2 cellular contexts compared by ENCODE assay signal in the genomic region with DNA sequence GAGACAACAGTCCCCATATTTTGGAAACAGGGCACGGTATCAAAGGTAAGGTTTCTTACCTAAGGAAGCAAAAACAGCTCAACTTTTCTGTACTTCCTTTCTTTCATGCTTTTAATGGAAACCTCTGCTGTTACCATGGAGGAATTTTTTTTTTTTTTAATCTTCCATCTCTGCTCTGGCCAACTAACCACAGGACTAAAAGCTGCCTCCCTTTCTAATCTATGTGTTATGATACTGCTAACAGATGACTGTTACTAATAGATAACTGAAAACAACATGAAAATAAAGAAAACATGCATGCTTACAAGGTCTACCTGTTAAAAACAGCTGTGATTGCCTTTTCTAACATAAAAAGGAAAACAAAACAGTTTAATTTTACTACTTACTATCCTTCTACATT.
TF ChIP-seq lines count a peak whose summit lies in the region.

No MANE protein-coding gene starts in this region.

TF ChIP-seq in SK-N-SH treated with all-trans-retinoic acid at 6 μM for 48 hours, 23 proteins besides CTCF, POLR2A, EP300 and RAD21 (continued from another document):
- no peak for TF ChIP-seq TSHZ2 (CRISPR knock-in tag; IDR thresholded peaks at IDR 0.05)
- TF ChIP-seq ZFP30 (CRISPR knock-in tag; IDR thresholded peaks at IDR 0.05) = no peak
- no peak for TF ChIP-seq ISL1 (CRISPR knock-in tag; IDR thresholded peaks at IDR 0.05)
- no peak for TF ChIP-seq ZNF565 (CRISPR knock-in tag; conservative IDR thresholded peaks at IDR 0.05; ENCODE audit: low read depth)
- TF ChIP-seq CSDC2 (CRISPR knock-in tag; IDR thresholded peaks at IDR 0.05) = no peak

TF ChIP-seq in K562, 482 proteins besides CTCF, POLR2A, EP300 and RAD21 (continued from another document and continues in another):
- peak; percentile 53 for TF ChIP-seq CCNT2 (IDR thresholded peaks at IDR 0.05; ENCODE audit: borderline replicate concordance, extremely low read depth, insufficient read length, low read depth, low read length)
- TF ChIP-seq RBM14 (IDR thresholded peaks at IDR 0.05; ENCODE audit: borderline replicate concordance, insufficient read depth, low read depth, low read length) = no peak
- TF ChIP-seq, protein P1, sequence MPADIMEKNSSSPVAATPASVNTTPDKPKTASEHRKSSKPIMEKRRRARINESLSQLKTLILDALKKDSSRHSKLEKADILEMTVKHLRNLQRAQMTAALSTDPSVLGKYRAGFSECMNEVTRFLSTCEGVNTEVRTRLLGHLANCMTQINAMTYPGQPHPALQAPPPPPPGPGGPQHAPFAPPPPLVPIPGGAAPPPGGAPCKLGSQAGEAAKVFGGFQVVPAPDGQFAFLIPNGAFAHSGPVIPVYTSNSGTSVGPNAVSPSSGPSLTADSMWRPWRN (IDR thresholded peaks at IDR 0.05; ENCODE audit: low read depth) = peak; percentile 45; the same call in 1 of the 2 replicates
- TF ChIP-seq ZBTB8A (IDR thresholded peaks at IDR 0.05; ENCODE audit: partially characterized antibody) = no peak
- peak; percentile 86 for TF ChIP-seq ZNF766 (CRISPR knock-in tag; conservative IDR thresholded peaks at IDR 0.05)
- TF ChIP-seq ARID3B (CRISPR knock-in tag; IDR thresholded peaks at IDR 0.05; ENCODE audit: borderline replicate concordance) = no peak
- TF ChIP-seq RBFOX2 (IDR thresholded peaks at IDR 0.05; ENCODE audit: low read depth, low read length) = no peak
- TF ChIP-seq CBFA2T2 (conservative IDR thresholded peaks at IDR 0.05) = peak; percentile 74
- 0 out of 2 replicates have a peak, but pooled peaks have one; percentile 11 for TF ChIP-seq ATF7 (IDR thresholded peaks at IDR 0.05)
- TF ChIP-seq TEAD4 (IDR thresholded peaks at IDR 0.05; ENCODE audit: low read length) = peak; percentile 92
- no peak for TF ChIP-seq TEAD4 (CRISPR knock-in tag; IDR thresholded peaks at IDR 0.05; ENCODE audit: borderline replicate concordance)
- TF ChIP-seq IRF9 (tag; IDR thresholded peaks at IDR 0.05) = no peak
- TF ChIP-seq ZNF253 (CRISPR knock-in tag; conservative IDR thresholded peaks at IDR 0.05) = no peak
- peak; percentile 88 for TF ChIP-seq CBFA2T3 (IDR thresholded peaks at IDR 0.05)
- no peak for TF ChIP-seq ZBTB5 (IDR thresholded peaks at IDR 0.05)
- no peak for TF ChIP-seq ARID3A (IDR thresholded peaks at IDR 0.05; ENCODE audit: borderline replicate concordance, low read depth, low read length)
- peak; percentile 48; the same call in 1 of the 2 replicates for TF ChIP-seq STAT5A (IDR thresholded peaks at IDR 0.05; ENCODE audit: borderline replicate concordance, low read length)
- TF ChIP-seq, protein P2, sequence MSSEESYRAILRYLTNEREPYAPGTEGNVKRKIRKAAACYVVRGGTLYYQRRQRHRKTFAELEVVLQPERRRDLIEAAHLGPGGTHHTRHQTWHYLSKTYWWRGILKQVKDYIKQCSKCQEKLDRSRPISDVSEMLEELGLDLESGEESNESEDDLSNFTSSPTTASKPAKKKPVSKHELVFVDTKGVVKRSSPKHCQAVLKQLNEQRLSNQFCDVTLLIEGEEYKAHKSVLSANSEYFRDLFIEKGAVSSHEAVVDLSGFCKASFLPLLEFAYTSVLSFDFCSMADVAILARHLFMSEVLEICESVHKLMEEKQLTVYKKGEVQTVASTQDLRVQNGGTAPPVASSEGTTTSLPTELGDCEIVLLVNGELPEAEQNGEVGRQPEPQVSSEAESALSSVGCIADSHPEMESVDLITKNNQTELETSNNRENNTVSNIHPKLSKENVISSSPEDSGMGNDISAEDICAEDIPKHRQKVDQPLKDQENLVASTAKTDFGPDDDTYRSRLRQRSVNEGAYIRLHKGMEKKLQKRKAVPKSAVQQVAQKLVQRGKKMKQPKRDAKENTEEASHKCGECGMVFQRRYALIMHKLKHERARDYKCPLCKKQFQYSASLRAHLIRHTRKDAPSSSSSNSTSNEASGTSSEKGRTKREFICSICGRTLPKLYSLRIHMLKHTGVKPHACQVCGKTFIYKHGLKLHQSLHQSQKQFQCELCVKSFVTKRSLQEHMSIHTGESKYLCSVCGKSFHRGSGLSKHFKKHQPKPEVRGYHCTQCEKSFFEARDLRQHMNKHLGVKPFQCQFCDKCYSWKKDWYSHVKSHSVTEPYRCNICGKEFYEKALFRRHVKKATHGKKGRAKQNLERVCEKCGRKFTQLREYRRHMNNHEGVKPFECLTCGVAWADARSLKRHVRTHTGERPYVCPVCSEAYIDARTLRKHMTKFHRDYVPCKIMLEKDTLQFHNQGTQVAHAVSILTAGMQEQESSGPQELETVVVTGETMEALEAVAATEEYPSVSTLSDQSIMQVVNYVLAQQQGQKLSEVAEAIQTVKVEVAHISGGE (CRISPR knock-in tag; IDR thresholded peaks at IDR 0.05) = 0 out of 6 replicates have a peak, but pooled peaks of 1 of the 3 experiments have one; percentile 26
- TF ChIP-seq GABPB2 (CRISPR knock-in tag; conservative IDR thresholded peaks at IDR 0.05) = no peak
- no peak for TF ChIP-seq DMBX1 (CRISPR knock-in tag; IDR thresholded peaks at IDR 0.05; ENCODE audit: borderline replicate concordance)
- TF ChIP-seq DACH1 (IDR thresholded peaks at IDR 0.05; ENCODE audit: partially characterized antibody) = peak; percentile 77
- no peak for TF ChIP-seq HOMEZ (CRISPR knock-in tag; IDR thresholded peaks at IDR 0.05)
- TF ChIP-seq, protein P3, sequence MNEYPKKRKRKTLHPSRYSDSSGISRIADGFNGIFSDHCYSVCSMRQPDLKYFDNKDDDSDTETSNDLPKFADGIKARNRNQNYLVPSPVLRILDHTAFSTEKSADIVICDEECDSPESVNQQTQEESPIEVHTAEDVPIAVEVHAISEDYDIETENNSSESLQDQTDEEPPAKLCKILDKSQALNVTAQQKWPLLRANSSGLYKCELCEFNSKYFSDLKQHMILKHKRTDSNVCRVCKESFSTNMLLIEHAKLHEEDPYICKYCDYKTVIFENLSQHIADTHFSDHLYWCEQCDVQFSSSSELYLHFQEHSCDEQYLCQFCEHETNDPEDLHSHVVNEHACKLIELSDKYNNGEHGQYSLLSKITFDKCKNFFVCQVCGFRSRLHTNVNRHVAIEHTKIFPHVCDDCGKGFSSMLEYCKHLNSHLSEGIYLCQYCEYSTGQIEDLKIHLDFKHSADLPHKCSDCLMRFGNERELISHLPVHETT (CRISPR knock-in tag; conservative IDR thresholded peaks at IDR 0.05 in 1 of 2, IDR thresholded peaks at IDR 0.05 in 1 of 2) = peak in 1 of 2 experiments; percentile 58; a peak in 2 of 4 replicates
- no peak for TF ChIP-seq BACH1 (tag; IDR thresholded peaks at IDR 0.05)
- no peak; the same call in 1 of the 2 replicates for TF ChIP-seq NCOA1 (IDR thresholded peaks at IDR 0.05; ENCODE audit: low read depth)
- peak; percentile 76 for TF ChIP-seq PML (IDR thresholded peaks at IDR 0.05; ENCODE audit: low read length)
- 0 out of 2 replicates have a peak, but pooled peaks have one; percentile 61 for TF ChIP-seq PYGO2 (tag; IDR thresholded peaks at IDR 0.05)
- TF ChIP-seq KLF1 (tag; IDR thresholded peaks at IDR 0.05) = no peak
- no peak for TF ChIP-seq STAT5B (CRISPR knock-in tag; IDR thresholded peaks at IDR 0.05)
- no peak for TF ChIP-seq CBX8 (IDR thresholded peaks at IDR 0.05; ENCODE audit: borderline replicate concordance, extremely low read depth, low read depth, low read length, poor library complexity, severe bottlenecking)
- no peak for TF ChIP-seq CCAR2 (IDR thresholded peaks at IDR 0.05; ENCODE audit: low read depth, low read length)
- TF ChIP-seq SIN3B (IDR thresholded peaks at IDR 0.05; ENCODE audit: low read depth) = no peak
- peak; percentile 37; the same call in 1 of the 2 replicates for TF ChIP-seq ESRRA (IDR thresholded peaks at IDR 0.05; ENCODE audit: borderline replicate concordance, low read depth)
- TF ChIP-seq, protein P4, sequence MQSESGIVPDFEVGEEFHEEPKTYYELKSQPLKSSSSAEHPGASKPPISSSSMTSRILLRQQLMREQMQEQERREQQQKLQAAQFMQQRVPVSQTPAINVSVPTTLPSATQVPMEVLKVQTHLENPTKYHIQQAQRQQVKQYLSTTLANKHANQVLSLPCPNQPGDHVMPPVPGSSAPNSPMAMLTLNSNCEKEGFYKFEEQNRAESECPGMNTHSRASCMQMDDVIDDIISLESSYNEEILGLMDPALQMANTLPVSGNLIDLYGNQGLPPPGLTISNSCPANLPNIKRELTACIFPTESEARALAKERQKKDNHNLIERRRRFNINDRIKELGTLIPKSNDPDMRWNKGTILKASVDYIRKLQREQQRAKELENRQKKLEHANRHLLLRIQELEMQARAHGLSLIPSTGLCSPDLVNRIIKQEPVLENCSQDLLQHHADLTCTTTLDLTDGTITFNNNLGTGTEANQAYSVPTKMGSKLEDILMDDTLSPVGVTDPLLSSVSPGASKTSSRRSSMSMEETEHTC (IDR thresholded peaks at IDR 0.05) = no peak
- no peak for TF ChIP-seq ILK (tag; IDR thresholded peaks at IDR 0.05; ENCODE audit: borderline replicate concordance, low read depth)
- TF ChIP-seq MECOM (CRISPR knock-in tag; IDR thresholded peaks at IDR 0.05) = no peak
- no peak for TF ChIP-seq MAX (CRISPR knock-in tag; IDR thresholded peaks at IDR 0.05)
- TF ChIP-seq, protein P5, sequence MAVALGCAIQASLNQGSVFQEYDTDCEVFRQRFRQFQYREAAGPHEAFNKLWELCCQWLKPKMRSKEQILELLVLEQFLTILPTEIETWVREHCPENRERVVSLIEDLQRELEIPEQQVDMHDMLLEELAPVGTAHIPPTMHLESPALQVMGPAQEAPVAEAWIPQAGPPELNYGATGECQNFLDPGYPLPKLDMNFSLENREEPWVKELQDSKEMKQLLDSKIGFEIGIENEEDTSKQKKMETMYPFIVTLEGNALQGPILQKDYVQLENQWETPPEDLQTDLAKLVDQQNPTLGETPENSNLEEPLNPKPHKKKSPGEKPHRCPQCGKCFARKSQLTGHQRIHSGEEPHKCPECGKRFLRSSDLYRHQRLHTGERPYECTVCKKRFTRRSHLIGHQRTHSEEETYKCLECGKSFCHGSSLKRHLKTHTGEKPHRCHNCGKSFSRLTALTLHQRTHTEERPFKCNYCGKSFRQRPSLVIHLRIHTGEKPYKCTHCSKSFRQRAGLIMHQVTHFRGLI (CRISPR knock-in tag; IDR thresholded peaks at IDR 0.05) = no peak
- no peak for TF ChIP-seq ZBTB7A (IDR thresholded peaks at IDR 0.05; ENCODE audit: borderline replicate concordance, control insufficient read depth, low read depth, low read length)
- no peak for TF ChIP-seq CREBBP (IDR thresholded peaks at IDR 0.05; ENCODE audit: low read depth, low read length)
- TF ChIP-seq ADNP (tag; IDR thresholded peaks at IDR 0.05) = peak; percentile 47; the same call in 1 of the 2 replicates
- TF ChIP-seq ILF3 (IDR thresholded peaks at IDR 0.05; ENCODE audit: borderline replicate concordance) = no peak
- TF ChIP-seq HNRNPK (IDR thresholded peaks at IDR 0.05; ENCODE audit: low read depth, low read length, poor library complexity, severe bottlenecking) = no peak
